Comparison of ENCODE assay signal across 25 cellular contexts in genomic region chr11:3229673-3230630, GRCh38. TPM values are rescaled to one million over a fixed set of nuclear protein-coding genes. Genes with fewer than 3 reads are reported as not detected.
"Had no signal": no experiment of that assay in that cellular context is flagged by ENCODE, and none has a peak within 500 bp of the region (broad histone marks: within the 10 kb centered on the region; RNA-seq: fewer than 3 reads in every experiment).

No MANE protein-coding gene starts in this region.

- H3K9me3 Mint-ChIP-seq: activated CD4-positive, alpha-beta T cell treated with anti-CD3 and anti-CD28 coated beads, Interleukin-2, amount 10 ng/mL, durations not matched to agents 7 days and 5 days; activated naive CD8-positive, alpha-beta T cell treated with anti-CD3 and anti-CD28 coated beads, Interleukin-2, amount 10 ng/mL, durations not matched to agents 7 days and 5 days; activated T-cell treated with anti-CD3 and anti-CD28 coated beads, Interleukin-2, amount 50 U/mL, for 24 hours; activated T-helper 17 cell treated with anti-CD3 and anti-CD28 coated beads, Interleukin-2, amount 50 U/mL, for 72 hours; nephron; stimulated activated effector memory CD8-positive, alpha-beta T cell treated with anti-CD3 and anti-CD28 coated beads, Interleukin-12 subunit alpha, Interleukin-12 subunit beta, amount 100 ng/mL, for 72 hours had no signal

- H3K9me3 ChIP-seq: esophagus squamous epithelium, gastroesophageal sphincter, right lobe of liver, thoracic aorta, upper lobe of left lung had no signal

- H3K27ac Mint-ChIP-seq: activated CD4-positive, alpha-beta T cell treated with anti-CD3 and anti-CD28 coated beads, Interleukin-2, amount 10 ng/mL, durations not matched to agents 7 days and 5 days; activated CD8-positive, alpha-beta T cell treated with anti-CD3 and anti-CD28 coated beads, Interleukin-2, amount 10 ng/mL, durations not matched to agents 7 days and 5 days; activated naive CD8-positive, alpha-beta T cell treated with anti-CD3 and anti-CD28 coated beads, Interleukin-2, amount 10 ng/mL, durations not matched to agents 7 days and 5 days; activated T-cell treated with anti-CD3 and anti-CD28 coated beads, Interleukin-2, amount 50 U/mL, for 24 hours; activated T-helper 17 cell treated with anti-CD3 and anti-CD28 coated beads, Interleukin-2, amount 50 U/mL, for 72 hours; nephron; stimulated activated effector memory CD8-positive, alpha-beta T cell treated with anti-CD3 and anti-CD28 coated beads, Interleukin-12 subunit alpha, Interleukin-12 subunit beta, amount 100 ng/mL, for 72 hours had no signal

- H3K36me3 ChIP-seq: esophagus squamous epithelium, gastroesophageal sphincter, right lobe of liver, thoracic aorta, upper lobe of left lung had no signal

- H3K4me1 ChIP-seq: esophagus squamous epithelium, right lobe of liver had no signal

- FAIRE-seq: bronchial epithelial cell had no signal

- H3K4me3 Mint-ChIP-seq: activated CD4-positive, alpha-beta T cell treated with anti-CD3 and anti-CD28 coated beads, Interleukin-2, amount 10 ng/mL, durations not matched to agents 7 days and 5 days; activated CD8-positive, alpha-beta T cell treated with anti-CD3 and anti-CD28 coated beads, Interleukin-2, amount 10 ng/mL, durations not matched to agents 7 days and 5 days; activated naive CD8-positive, alpha-beta T cell treated with anti-CD3 and anti-CD28 coated beads, Interleukin-2, amount 10 ng/mL, durations not matched to agents 7 days and 5 days; activated T-cell treated with anti-CD3 and anti-CD28 coated beads, Interleukin-2, amount 50 U/mL, for 24 hours; activated T-helper 17 cell treated with anti-CD3 and anti-CD28 coated beads, Interleukin-2, amount 50 U/mL, for 72 hours; nephron; stimulated activated effector memory CD8-positive, alpha-beta T cell treated with anti-CD3 and anti-CD28 coated beads, Interleukin-12 subunit alpha, Interleukin-12 subunit beta, amount 100 ng/mL, for 72 hours had no signal

- H3K27me3 ChIP-seq: right lobe of liver, upper lobe of left lung had no signal

- ATAC-seq: activated CD4-positive, CD25-positive, alpha-beta regulatory T cell treated with anti-CD3 and anti-CD28 coated beads, Interleukin-2, amount 50 U/mL, for 24 hours; activated CD8-positive, alpha-beta T cell treated with anti-CD3 and anti-CD28 coated beads, Interleukin-2, amount 10 ng/mL, durations not matched to agents 7 days and 5 days; activated T-helper 17 cell treated with anti-CD3 and anti-CD28 coated beads, Interleukin-2, amount 50 U/mL, for 72 hours; gastroesophageal sphincter; left ventricle myocardium superior; right lobe of liver; stimulated activated effector memory CD8-positive, alpha-beta T cell treated with anti-CD3 and anti-CD28 coated beads, Interleukin-12 subunit alpha, Interleukin-12 subunit beta, amount 100 ng/mL, for 72 hours had no signal

- H3K27me3 Mint-ChIP-seq: activated CD4-positive, alpha-beta T cell treated with anti-CD3 and anti-CD28 coated beads, Interleukin-2, amount 10 ng/mL, durations not matched to agents 7 days and 5 days had no signal

- H3K36me3 Mint-ChIP-seq: activated naive CD8-positive, alpha-beta T cell treated with anti-CD3 and anti-CD28 coated beads, Interleukin-2, amount 10 ng/mL, durations not matched to agents 7 days and 5 days; stimulated activated effector memory CD8-positive, alpha-beta T cell treated with anti-CD3 and anti-CD28 coated beads, Interleukin-12 subunit alpha, Interleukin-12 subunit beta, amount 100 ng/mL, for 72 hours had no signal

- H3K4me1 Mint-ChIP-seq: activated CD4-positive, alpha-beta T cell treated with anti-CD3 and anti-CD28 coated beads, Interleukin-2, amount 10 ng/mL, durations not matched to agents 7 days and 5 days; activated naive CD8-positive, alpha-beta T cell treated with anti-CD3 and anti-CD28 coated beads, Interleukin-2, amount 10 ng/mL, durations not matched to agents 7 days and 5 days; activated T-helper 17 cell treated with anti-CD3 and anti-CD28 coated beads, Interleukin-2, amount 50 U/mL, for 72 hours; nephron; stimulated activated effector memory CD8-positive, alpha-beta T cell treated with anti-CD3 and anti-CD28 coated beads, Interleukin-12 subunit alpha, Interleukin-12 subunit beta, amount 100 ng/mL, for 72 hours had no signal

- H3K4me3 ChIP-seq: coronary artery, esophagus squamous epithelium, gastroesophageal sphincter, right lobe of liver, skin epidermis, thoracic aorta, upper lobe of left lung had no signal

- H3K27ac ChIP-seq: coronary artery, esophagus squamous epithelium, gastroesophageal sphincter, right lobe of liver, skin epidermis, thoracic aorta, upper lobe of left lung had no signal

- DNase-seq: activated CD4-positive, alpha-beta T cell treated with anti-CD3 and anti-CD28 coated beads, Interleukin-2, amount 10 ng/mL, durations not matched to agents 7 days and 5 days; activated CD8-positive, alpha-beta memory T cell treated with anti-CD3 and anti-CD28 coated beads, Interleukin-2, amount 50 U/mL, for 4 hours; activated CD8-positive, alpha-beta T cell treated with anti-CD3 and anti-CD28 coated beads, Interleukin-2, amount 10 ng/mL, durations not matched to agents 7 days and 5 days; activated naive CD4-positive, alpha-beta T cell; activated naive CD8-positive, alpha-beta T cell treated with anti-CD3 and anti-CD28 coated beads, Interleukin-2, amount 10 ng/mL, durations not matched to agents 7 days and 5 days; activated T-cell treated with anti-CD3 and anti-CD28 coated beads, Interleukin-2, amount 50 U/mL, for 24 hours; amygdala; cerebellar nuclear complex; esophagus squamous epithelium; hypothalamus; left ventricle myocardium superior; right lobe of liver; stimulated activated CD4-positive, alpha-beta T cell treated with anti-CD3 and anti-CD28 coated beads, Interleukin-2, amount 100 ng/mL, for 24 hours; upper lobe of left lung had no signal

RNA-seq across cellular contexts. Expression of gene MRGPRE, which starts 2.3 kb away (rescaled TPM):
- total RNA-seq: activated CD4-positive, alpha-beta T cell treated with anti-CD3 and anti-CD28 coated beads, Interleukin-2, amount 10 ng/mL, durations not matched to agents 7 days and 5 days; activated CD8-positive, alpha-beta T cell treated with anti-CD3 and anti-CD28 coated beads, Interleukin-2, amount 10 ng/mL, durations not matched to agents 7 days and 5 days; activated naive CD8-positive, alpha-beta T cell treated with anti-CD3 and anti-CD28 coated beads, Interleukin-2, amount 10 ng/mL, durations not matched to agents 7 days and 5 days; activated T-helper 17 cell treated with anti-CD3 and anti-CD28 coated beads, Interleukin-2, amount 50 U/mL, for 72 hours; bronchial epithelial cell; gastroesophageal sphincter; myocyte; right lobe of liver; T-helper 2 cell treated with Interferon-gamma antibody and Interleukin-4, amounts not matched to agents 100 ng/mL and 5 ng/mL, for 36 hours; thoracic aorta had no signal

RNA-seq across cellular contexts. Expression of gene MRGPRG, which starts 11.3 kb away (rescaled TPM):
- total RNA-seq: activated CD4-positive, alpha-beta T cell treated with anti-CD3 and anti-CD28 coated beads, Interleukin-2, amount 10 ng/mL, durations not matched to agents 7 days and 5 days; activated CD8-positive, alpha-beta T cell treated with anti-CD3 and anti-CD28 coated beads, Interleukin-2, amount 10 ng/mL, durations not matched to agents 7 days and 5 days; activated naive CD8-positive, alpha-beta T cell treated with anti-CD3 and anti-CD28 coated beads, Interleukin-2, amount 10 ng/mL, durations not matched to agents 7 days and 5 days; activated T-helper 17 cell treated with anti-CD3 and anti-CD28 coated beads, Interleukin-2, amount 50 U/mL, for 72 hours; bronchial epithelial cell; esophagus squamous epithelium; gastroesophageal sphincter; left ventricle myocardium superior; myocyte; right lobe of liver; T-helper 2 cell treated with Interferon-gamma antibody and Interleukin-4, amounts not matched to agents 100 ng/mL and 5 ng/mL, for 36 hours; thoracic aorta; upper lobe of left lung had no signal
